In genomic region chr7:105840981-105841749, GRCh38 we compare ENCODE assay signal across 25 cellular contexts.
"Had no signal": no experiment of that assay in that cellular context is flagged by ENCODE, and none has a peak within 500 bp of the region (broad histone marks: within the 10 kb centered on the region; RNA-seq: fewer than 3 reads in every experiment).

No MANE protein-coding gene starts in this region.

- H2AFZ ChIP-seq: hepatocyte had no signal

- H3K4me3 ChIP-seq: esophagus squamous epithelium, gastroesophageal sphincter, hepatocyte, uterus had no signal

- H3K27ac ChIP-seq: hepatocyte, uterus had no signal

- H3K9me3 Mint-ChIP-seq: central memory CD8-positive, alpha-beta T cell; dendritic cell treated with granulocyte-macrophage colony-stimulating factor and Interleukin-4, amounts not matched to agents 40 ng/mL and 50 ng/mL, for 4 days; endodermal cell; memory B cell; natural killer cell treated with Interleukin-12 subunit alpha and Interleukin-12 subunit beta and Interleukin-15 and Interleukin-18, amount 100 ng/mL, for 72 hours; type B pancreatic cell had no signal

- FAIRE-seq: astrocyte, kidney had no signal

- DNase-seq: activated B cell treated with CpG ODN at 0.5 μM for 24 hours; activated CD4-positive, alpha-beta T cell treated with anti-CD3 and anti-CD28 coated beads, Interleukin-2, amount 50 U/mL, for 1 hour; activated CD8-positive, alpha-beta T cell treated with anti-CD3 and anti-CD28 coated beads for 36 hours; activated gamma-delta T cell treated with Interleukin-2 at 50 U/mL for 16 hours; activated naive CD4-positive, alpha-beta T cell treated with anti-CD3 and anti-CD28 coated beads, Interleukin-2, amount 50 U/mL, for 16 hours; activated T-cell treated with anti-CD3 and anti-CD28 coated beads, Interleukin-2, amount 50 U/mL, for 4 hours; amniotic stem cell; endodermal cell; esophagus squamous epithelium; kidney; left colon; right cardiac atrium; stimulated activated CD4-positive, alpha-beta T cell treated with anti-CD3 and anti-CD28 coated beads, Interleukin-2, amount 100 ng/mL, for 48 hours; stimulated activated naive CD8-positive, alpha-beta T cell treated with anti-CD3 and anti-CD28 coated beads, Interleukin-15, Interleukin-2, amounts not matched to agents 100 U/mL and 50 U/mL, for 24 hours; uterus had no signal

- H3K79me2 ChIP-seq: hepatocyte had no signal

- H3K4me3 Mint-ChIP-seq: activated B cell treated with CpG ODN at 0.5 μM for 24 hours; activated CD8-positive, alpha-beta T cell treated with anti-CD3 and anti-CD28 coated beads for 36 hours; activated T-cell treated with anti-CD3 and anti-CD28 coated beads, Interleukin-2, amount 50 U/mL, for 4 hours; activated T-helper 17 cell treated with anti-CD3 and anti-CD28 coated beads, Interleukin-2, amount 50 U/mL, for 72 hours; central memory CD8-positive, alpha-beta T cell; dendritic cell treated with granulocyte-macrophage colony-stimulating factor and Interleukin-4, amounts not matched to agents 40 ng/mL and 50 ng/mL, for 4 days; endodermal cell; memory B cell; natural killer cell treated with Interleukin-12 subunit alpha and Interleukin-12 subunit beta and Interleukin-15 and Interleukin-18, amount 100 ng/mL, for 72 hours; T-helper 2 cell treated with Interferon-gamma antibody and Interleukin-4, amounts not matched to agents 5 μg/mL and 100 μg/mL, for 36 hours; type B pancreatic cell had no signal

- H3K27me3 ChIP-seq: esophagus squamous epithelium, gastroesophageal sphincter, hepatocyte, uterus had no signal

- H3K4me1 Mint-ChIP-seq: activated B cell treated with CpG ODN at 0.5 μM for 24 hours, memory B cell had no signal

- H3K27me3 Mint-ChIP-seq: activated B cell treated with CpG ODN at 0.5 μM for 24 hours; activated CD8-positive, alpha-beta T cell treated with anti-CD3 and anti-CD28 coated beads for 36 hours; activated T-helper 17 cell treated with anti-CD3 and anti-CD28 coated beads, Interleukin-2, amount 50 U/mL, for 72 hours; central memory CD8-positive, alpha-beta T cell; dendritic cell treated with granulocyte-macrophage colony-stimulating factor and Interleukin-4, amounts not matched to agents 40 ng/mL and 50 ng/mL, for 4 days; natural killer cell treated with Interleukin-12 subunit alpha and Interleukin-12 subunit beta and Interleukin-15 and Interleukin-18, amount 100 ng/mL, for 72 hours; type B pancreatic cell had no signal

- H3K9me3 ChIP-seq: esophagus squamous epithelium, gastroesophageal sphincter, uterus had no signal

- H3K36me3 ChIP-seq: esophagus squamous epithelium, gastroesophageal sphincter, uterus had no signal

- H3K36me3 Mint-ChIP-seq: memory B cell had no signal

- H3K27ac Mint-ChIP-seq: activated B cell treated with CpG ODN at 0.5 μM for 24 hours; activated CD8-positive, alpha-beta T cell treated with anti-CD3 and anti-CD28 coated beads for 36 hours; activated T-helper 17 cell treated with anti-CD3 and anti-CD28 coated beads, Interleukin-2, amount 50 U/mL, for 72 hours; dendritic cell treated with granulocyte-macrophage colony-stimulating factor and Interleukin-4, amounts not matched to agents 40 ng/mL and 50 ng/mL, for 4 days; endodermal cell; memory B cell; natural killer cell treated with Interleukin-12 subunit alpha and Interleukin-12 subunit beta and Interleukin-15 and Interleukin-18, amount 100 ng/mL, for 72 hours; T-helper 2 cell treated with Interferon-gamma antibody and Interleukin-4, amounts not matched to agents 5 μg/mL and 100 μg/mL, for 36 hours; type B pancreatic cell had no signal

- H3K4me1 ChIP-seq: uterus had no signal

- ATAC-seq: activated CD8-positive, alpha-beta T cell treated with anti-CD3 and anti-CD28 coated beads for 36 hours; activated T-cell treated with anti-CD3 and anti-CD28 coated beads, Interleukin-2, amount 50 U/mL, for 4 hours; activated T-helper 17 cell treated with anti-CD3 and anti-CD28 coated beads, Interleukin-2, amount 50 U/mL, for 72 hours; gastroesophageal sphincter; left colon; natural killer cell treated with Interleukin-12 subunit alpha and Interleukin-12 subunit beta and Interleukin-15 and Interleukin-18, amount 100 ng/mL, for 72 hours; right cardiac atrium; stimulated activated naive CD8-positive, alpha-beta T cell treated with anti-CD3 and anti-CD28 coated beads, Interleukin-15, Interleukin-2, amounts not matched to agents 100 U/mL and 50 U/mL, for 24 hours had no signal

- H3K4me2 ChIP-seq: hepatocyte had no signal
